In the genomic region with DNA sequence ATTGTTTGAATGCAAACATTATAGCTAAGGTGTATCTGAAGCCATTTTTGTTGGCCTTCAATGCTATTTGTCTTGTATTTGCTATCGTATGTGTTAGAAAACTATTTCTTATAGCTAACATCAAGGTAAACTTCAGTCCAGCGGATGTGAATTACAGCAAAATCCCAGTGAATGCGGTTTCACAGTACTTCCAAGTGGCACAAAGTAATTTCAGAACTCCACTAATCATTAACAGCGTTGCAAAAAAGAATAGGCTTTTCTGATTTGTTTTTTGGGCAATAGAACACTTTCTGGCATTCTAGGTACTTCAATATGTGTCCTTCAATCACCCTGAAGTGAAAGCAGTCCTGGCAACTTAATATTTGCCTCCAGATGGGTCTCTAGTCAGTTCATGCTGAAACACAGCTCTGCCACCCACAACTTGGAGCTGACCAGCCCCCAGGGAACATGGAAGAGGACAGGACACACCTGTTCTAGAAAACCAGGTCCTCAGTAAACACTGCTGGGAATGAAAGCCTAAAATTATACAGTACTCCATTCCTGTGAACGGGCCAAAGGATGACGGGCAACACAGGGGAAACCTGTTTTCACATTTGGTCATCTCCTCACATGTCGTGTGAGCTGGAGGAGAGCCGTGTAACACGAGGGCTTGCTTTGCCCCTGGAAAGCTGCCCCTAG, we compare ENCODE assay signal across 1 cellular context.
TF ChIP-seq lines count a peak whose summit lies in the region.

No MANE protein-coding gene starts in this region.

TF ChIP-seq in IMR-90, 13 proteins besides CTCF, POLR2A, EP300 and RAD21:
- no peak for TF ChIP-seq RFX5 (IDR thresholded peaks at IDR 0.05; ENCODE audit: low read depth, low read length)
- TF ChIP-seq, protein P1, sequence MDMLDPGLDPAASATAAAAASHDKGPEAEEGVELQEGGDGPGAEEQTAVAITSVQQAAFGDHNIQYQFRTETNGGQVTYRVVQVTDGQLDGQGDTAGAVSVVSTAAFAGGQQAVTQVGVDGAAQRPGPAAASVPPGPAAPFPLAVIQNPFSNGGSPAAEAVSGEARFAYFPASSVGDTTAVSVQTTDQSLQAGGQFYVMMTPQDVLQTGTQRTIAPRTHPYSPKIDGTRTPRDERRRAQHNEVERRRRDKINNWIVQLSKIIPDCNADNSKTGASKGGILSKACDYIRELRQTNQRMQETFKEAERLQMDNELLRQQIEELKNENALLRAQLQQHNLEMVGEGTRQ (IDR thresholded peaks at IDR 0.05; ENCODE audit: low read depth, low read length), result no peak
- no peak for TF ChIP-seq FOS (IDR thresholded peaks at IDR 0.05; ENCODE audit: low read depth, low read length)
- TF ChIP-seq, protein P2, sequence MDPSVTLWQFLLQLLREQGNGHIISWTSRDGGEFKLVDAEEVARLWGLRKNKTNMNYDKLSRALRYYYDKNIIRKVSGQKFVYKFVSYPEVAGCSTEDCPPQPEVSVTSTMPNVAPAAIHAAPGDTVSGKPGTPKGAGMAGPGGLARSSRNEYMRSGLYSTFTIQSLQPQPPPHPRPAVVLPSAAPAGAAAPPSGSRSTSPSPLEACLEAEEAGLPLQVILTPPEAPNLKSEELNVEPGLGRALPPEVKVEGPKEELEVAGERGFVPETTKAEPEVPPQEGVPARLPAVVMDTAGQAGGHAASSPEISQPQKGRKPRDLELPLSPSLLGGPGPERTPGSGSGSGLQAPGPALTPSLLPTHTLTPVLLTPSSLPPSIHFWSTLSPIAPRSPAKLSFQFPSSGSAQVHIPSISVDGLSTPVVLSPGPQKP (IDR thresholded peaks at IDR 0.05; ENCODE audit: borderline replicate concordance, low read depth, low read length), result no peak
- no peak for TF ChIP-seq SMC3 (IDR thresholded peaks at IDR 0.05; ENCODE audit: low read depth, low read length)
- no peak for TF ChIP-seq CHD1 (IDR thresholded peaks at IDR 0.05; ENCODE audit: low read depth, low read length)
- no peak for TF ChIP-seq BHLHE40 (IDR thresholded peaks at IDR 0.05; ENCODE audit: low read depth, low read length)
- TF ChIP-seq CEBPB (IDR thresholded peaks at IDR 0.05; ENCODE audit: low read depth, low read length), result no peak
- TF ChIP-seq RCOR1 (IDR thresholded peaks at IDR 0.05; ENCODE audit: insufficient replicate concordance, low read length), result no peak
